23 cellular contexts compared by ENCODE assay signal in genomic region chr4:91298156-91298700, GRCh38.
A peak's percentile ranks its signal among the peaks of the same experiment; 100 is the strongest.
DNase-seq lines count a peak whose midpoint lies in the region; FAIRE-seq and TF ChIP-seq lines count a peak whose summit lies in the region.
"Had no signal": no experiment of that assay in that cellular context is flagged by ENCODE, and none has a peak within 500 bp of the region (broad histone marks: within the 10 kb centered on the region; RNA-seq: fewer than 3 reads in every experiment).

No MANE protein-coding gene starts in this region.

- H3K4me3 ChIP-seq in skeletal muscle cell (ENCODE audit: low read depth, low read length), result no peak overlapping the region
- H3K4me3 ChIP-seq: A549; BLaER1 treated with 17β-estradiol and CSF1 and Interleukin-3, amounts not matched to agents 10 nM and 100 nM; GM12878; GM23338 had no signal

- FAIRE-seq in GM12892 (lab: Jason Lieb, UNC), result no peak
- FAIRE-seq: A549, GM12878, GM18507 had no signal

- DNase-seq in LHCN-M2 (ENCODE audit: low read depth) (peak; percentile 0), cerebellum (ENCODE audit: low spot score) (peak; percentile 2), skeletal muscle cell (ENCODE audit: low read depth) (peak; percentile 0), CD1c-positive myeloid dendritic cell (ENCODE audit: extremely low spot score) (no peak), DMS 273 treated with DMSO at 0.1 percent for 48 hours (lab: John Stamatoyannopoulos, UW) (no peak), GM12892 (ENCODE audit: insufficient read length) (no peak)
- no peak for DNase-seq in stimulated activated naive CD4-positive, alpha-beta T cell treated with Interleukin-2 at 50 U/mL for 16 hours (lab: John Stamatoyannopoulos, UW)
- DNase-seq: 8988T; ACHN; AML-193; BE2C; Calu3; CD4-positive, alpha-beta memory T cell; COR-L47; DMS153; DND-41; GDM1; HCEC 1CT had no signal

- no peak for TF ChIP-seq POLR2A in GM12892 (IDR thresholded peaks at IDR 0.05; ENCODE audit: low read depth, low read length)

Comparison
In these comparisons a context has a peak if more than half of its experiments do, and no peak if none do; other contexts are left out.
1. DNase-seq: peak in LHCN-M2 (single experiment), cerebellum (single experiment) and skeletal muscle cell (single experiment); none in stimulated activated naive CD4-positive, alpha-beta T cell treated with Interleukin-2 at 50 U/mL for 16 hours (single experiment), CD1c-positive myeloid dendritic cell (single experiment), DMS 273 treated with DMSO at 0.1 percent for 48 hours (single experiment) and GM12892 (single experiment).